1 cellular context compared by ENCODE assay signal in genomic region chr4:124480061-124480460, GRCh38.
TF ChIP-seq lines count a peak whose summit lies in the region.

No MANE protein-coding gene starts in this region.

TF ChIP-seq in HepG2, 621 proteins besides CTCF, POLR2A, EP300 and RAD21 (continued from another document):
- TF ChIP-seq ZNF513 (CRISPR knock-in tag; conservative IDR thresholded peaks at IDR 0.05): no peak
- TF ChIP-seq NCOA5 (CRISPR knock-in tag; IDR thresholded peaks at IDR 0.05): no peak
- no peak for TF ChIP-seq ZNF713 (CRISPR knock-in tag; IDR thresholded peaks at IDR 0.05)
- TF ChIP-seq ZNF768 (CRISPR knock-in tag; IDR thresholded peaks at IDR 0.05): no peak
- TF ChIP-seq ZNF362 (CRISPR knock-in tag; IDR thresholded peaks at IDR 0.05; ENCODE audit: borderline replicate concordance): no peak
- TF ChIP-seq SALL1 (CRISPR knock-in tag; IDR thresholded peaks at IDR 0.05): peak; percentile 58
- TF ChIP-seq ZZZ3 (CRISPR knock-in tag; IDR thresholded peaks at IDR 0.05; ENCODE audit: borderline replicate concordance): no peak
- no peak for TF ChIP-seq SIX1 (CRISPR knock-in tag; IDR thresholded peaks at IDR 0.05; ENCODE audit: borderline replicate concordance)
- no peak for TF ChIP-seq ZNF710 (CRISPR knock-in tag; IDR thresholded peaks at IDR 0.05; ENCODE audit: borderline replicate concordance)
- no peak for TF ChIP-seq MBD4 (IDR thresholded peaks at IDR 0.05; ENCODE audit: borderline replicate concordance, low read length)
- TF ChIP-seq JUND (CRISPR knock-in tag; IDR thresholded peaks at IDR 0.05): no peak
- TF ChIP-seq NR2F1 (CRISPR knock-in tag; IDR thresholded peaks at IDR 0.05): 0 out of 4 replicates have a peak, but pooled peaks of 1 of the 2 experiments have one; percentile 16
- TF ChIP-seq ZMAT3 (CRISPR knock-in tag; conservative IDR thresholded peaks at IDR 0.05): no peak
- TF ChIP-seq ZNF747 (CRISPR knock-in tag; IDR thresholded peaks at IDR 0.05; ENCODE audit: borderline replicate concordance): no peak
- TF ChIP-seq ARID5B (CRISPR knock-in tag; IDR thresholded peaks at IDR 0.05): peak; percentile 53
- TF ChIP-seq AHDC1 (CRISPR knock-in tag; IDR thresholded peaks at IDR 0.05; ENCODE audit: borderline replicate concordance): peak; percentile 47; the same call in 1 of the 2 replicates
- no peak for TF ChIP-seq RNF2 (conservative IDR thresholded peaks at IDR 0.05; ENCODE audit: low read depth)
- TF ChIP-seq RARA (CRISPR knock-in tag; IDR thresholded peaks at IDR 0.05): peak; percentile 51
- peak; percentile 48 for TF ChIP-seq HNF4A (CRISPR knock-in tag; IDR thresholded peaks at IDR 0.05)
- TF ChIP-seq ZNF431 (CRISPR knock-in tag; IDR thresholded peaks at IDR 0.05; ENCODE audit: borderline replicate concordance, low read depth): no peak
- no peak for TF ChIP-seq ZNF552 (CRISPR knock-in tag; IDR thresholded peaks at IDR 0.05; ENCODE audit: borderline replicate concordance)
- TF ChIP-seq WIZ (CRISPR knock-in tag; IDR thresholded peaks at IDR 0.05): no peak
- TF ChIP-seq ZNF432 (CRISPR knock-in tag; IDR thresholded peaks at IDR 0.05; ENCODE audit: borderline replicate concordance): no peak
- TF ChIP-seq NFYC (CRISPR knock-in tag; IDR thresholded peaks at IDR 0.05): no peak
- no peak for TF ChIP-seq TFDP2 (CRISPR knock-in tag; IDR thresholded peaks at IDR 0.05)
